ENCODE assay signal across 22 cellular contexts in genomic region chr22:28148816-28149465, GRCh38.
DNase-seq lines count a peak whose midpoint lies in the region; FAIRE-seq and TF ChIP-seq lines count a peak whose summit lies in the region.
"Had no signal": no experiment of that assay in that cellular context is flagged by ENCODE, and none has a peak within 500 bp of the region (broad histone marks: within the 10 kb centered on the region; RNA-seq: fewer than 3 reads in every experiment).

No MANE protein-coding gene starts in this region.

- 58% methylated on average over 6 of the region's 6 CpGs for WGBS in mammary epithelial cell (ENCODE audit: low coverage, missing lambda C conversion rate)

- peaks cover 19% of the 10 kb centered on the region for H3K4me1 Mint-ChIP-seq in HFFc6 (ENCODE audit: low read depth)

- peaks cover 3% of the 10 kb centered on the region for H3K4me1 ChIP-seq in mammary epithelial cell (ENCODE audit: insufficient read depth, low read length)
- peaks cover 2% of the 10 kb centered on the region for H3K4me1 ChIP-seq in keratinocyte (ENCODE audit: control insufficient read depth, extremely low read depth, insufficient read depth, low read length)
- H3K4me1 ChIP-seq in vagina, result peaks cover 21% of the 10 kb centered on the region

- BruUV-seq in mammary epithelial cell (replicated peaks; lab: Mats Ljungman, UMichigan), result no TSS peak

- TF ChIP-seq CTCF in mammary epithelial cell (conservative IDR thresholded peaks at IDR 0.05 in 1 of 2, IDR thresholded peaks at IDR 0.05 in 1 of 2; ENCODE audit: extremely low read depth in 1 of 2, insufficient read depth in 1 of 2, low read depth in 1 of 2, low read length in 2 of 2), result no peak
- TF ChIP-seq CTCF in keratinocyte (optimal IDR thresholded peaks at IDR 0.05 in 1 of 3, IDR thresholded peaks at IDR 0.05 in 1 of 3, conservative IDR thresholded peaks at IDR 0.05 in 1 of 3; ENCODE audit: extremely low read depth in 1 of 3, insufficient read depth in 2 of 3, low read length in 3 of 3), result no peak
- TF ChIP-seq CTCF in HFFc6 (IDR thresholded peaks at IDR 0.05), result no peak
- TF ChIP-seq CTCF in vagina (IDR thresholded peaks at IDR 0.05), result no peak

- TF ChIP-seq POLR2A in vagina (IDR thresholded peaks at IDR 0.05), result no peak

- H3K4me3 ChIP-seq in mammary epithelial cell (replicated peaks in 1 of 3; ENCODE audit: insufficient read depth in 1 of 3, low read depth in 2 of 3, low read length in 3 of 3), result no peak overlapping the region
- no peak overlapping the region for H3K4me3 ChIP-seq in keratinocyte (ENCODE audit: control insufficient read depth in 2 of 3, extremely low read depth in 1 of 3, insufficient read depth in 2 of 3, low read depth in 1 of 3, low read length in 3 of 3)
- H3K4me3 ChIP-seq in vagina, result no peak overlapping the region

- in situ Hi-C loops in mammary epithelial cell (cut with MboI; ENCODE audit: low sequenced_read_pairs in 2 of 2), result no loop called here

- H3K27me3 ChIP-seq in mammary epithelial cell (ENCODE audit: insufficient read depth, low read length) (no peaks in the 10 kb centered on the region), keratinocyte (ENCODE audit: control insufficient read depth, extremely low read depth, insufficient read depth, low read length) (no peaks in the 10 kb centered on the region), vagina (no peaks in the 10 kb centered on the region)

- no peaks in the 10 kb centered on the region for H3K9me3 ChIP-seq in mammary epithelial cell (replicated peaks; ENCODE audit: insufficient read depth, low read length)
- H3K9me3 ChIP-seq in keratinocyte (ENCODE audit: control insufficient read depth, low read depth, low read length), result no peaks in the 10 kb centered on the region
- H3K9me3 ChIP-seq in vagina, result no peaks in the 10 kb centered on the region

- no peak overlapping the region for H3K4me2 ChIP-seq in mammary epithelial cell (ENCODE audit: insufficient read depth, low read depth, low read length)
- no peak overlapping the region for H3K4me2 ChIP-seq in keratinocyte (ENCODE audit: control insufficient read depth, extremely low read depth, insufficient read depth, low read depth, low read length)

- FAIRE-seq in keratinocyte (lab: Jason Lieb, UNC), result peak; percentile 80
- FAIRE-seq: G401.6, GM19239 had no signal

- intact Hi-C loops in mammary epithelial cell (cut with micrococcal nuclease) (no loop called here), vagina (cut with DNase I) (no loop called here)

- no peak overlapping the region for H3K27ac Mint-ChIP-seq in HFFc6

- H3K36me3 Mint-ChIP-seq in HFFc6 (ENCODE audit: low read depth), result peaks cover 5% of the 10 kb centered on the region; the same call in 1 of the 2 replicates

- H3K9me1 ChIP-seq in keratinocyte (ENCODE audit: control insufficient read depth, extremely low read depth, insufficient read depth, low read length), result no peaks in the 10 kb centered on the region

- H3K27me3 Mint-ChIP-seq in HFFc6 (ENCODE audit: insufficient read depth), result no peaks in the 10 kb centered on the region; the same call in 1 of the 2 replicates

- H2AFZ ChIP-seq in mammary epithelial cell (ENCODE audit: low read depth, low read length), result no peak overlapping the region
- no peak overlapping the region for H2AFZ ChIP-seq in keratinocyte (ENCODE audit: control insufficient read depth, low read length)

- H3K9ac ChIP-seq in mammary epithelial cell (ENCODE audit: insufficient read depth, low read length) (no peak overlapping the region), keratinocyte (ENCODE audit: control insufficient read depth, extremely low read depth, insufficient read depth, low read length) (no peak overlapping the region)

- H3K27ac ChIP-seq in mammary epithelial cell (ENCODE audit: insufficient read depth, low read depth, low read length) (peak overlapping the region; percentile 1), keratinocyte (ENCODE audit: control insufficient read depth, insufficient read depth, low read length) (no peak overlapping the region), vagina (no peak overlapping the region)

- no peak overlapping the region; the same call in 1 of the 2 replicates for H3K4me3 Mint-ChIP-seq in HFFc6

- CTCF ChIA-PET in mammary epithelial cell (lab: Charles Lee; ENCODE audit: low non-redundant PET), result no interaction called here

- no peaks in the 10 kb centered on the region for H3K9me3 Mint-ChIP-seq in HFFc6

- dilution Hi-C loops in mammary epithelial cell (cut with HindIII; ENCODE audit: low sequenced_read_pairs), result no loop called here
- dilution Hi-C loops in keratinocyte (cut with MboI; ENCODE audit: extremely low pct_ligation_motif_present, low sequenced_read_pairs), result no loop called here

- H4K20me1 ChIP-seq in mammary epithelial cell (ENCODE audit: insufficient read depth, low read length), result no peaks in the 10 kb centered on the region
- no peaks in the 10 kb centered on the region for H4K20me1 ChIP-seq in keratinocyte (ENCODE audit: control insufficient read depth, extremely low read depth, insufficient read depth, low read length)

- H3K36me3 ChIP-seq in mammary epithelial cell (ENCODE audit: insufficient read depth, low read length) (no peaks in the 10 kb centered on the region), keratinocyte (ENCODE audit: control insufficient read depth in 2 of 2, extremely low read depth in 1 of 2, insufficient read depth in 2 of 2, low read length in 2 of 2) (no peaks in the 10 kb centered on the region), vagina (no peaks in the 10 kb centered on the region)

- H3K79me2 ChIP-seq in mammary epithelial cell (ENCODE audit: insufficient read depth, low read length) (no peaks in the 10 kb centered on the region), keratinocyte (ENCODE audit: control insufficient read depth, insufficient read depth, low read length) (no peaks in the 10 kb centered on the region)

- DNase-seq in ELR (ENCODE audit: low read depth) (peak; percentile 43), NCI-H69 (lab: John Stamatoyannopoulos, UW) (peak; percentile 24), mammary epithelial cell (peak; percentile 82), keratinocyte (ENCODE audit: low read depth, low spot score) (peak; percentile 48), HFFc6 (no peak), vagina (ENCODE audit: extremely low spot score in 2 of 2) (no peak), mesenteric fat pad (ENCODE audit: low spot score) (no peak), HPDE6-E6E7 (ENCODE audit: extremely low spot score) (no peak)
- DNase-seq: 8988T, COR-L47, DMS 273 treated with DMSO at 0.1 percent for 48 hours, DND-41, GOT3, KG1, NCI-H1048, NCI-H1436 treated with DMSO at 0.1 percent for 48 hours, NCI-H2029 treated with DMSO at 0.1 percent for 48 hours, NCI-H2171 treated with DMSO at 0.1 percent for 48 hours, NCI-H446, NCI-H526 treated with DMSO at 0.1 percent for 48 hours had no signal

Comparison
In these comparisons a context has a peak if more than half of its experiments do, and no peak if none do; other contexts are left out.
1. DNase-seq: peak in ELR (single experiment), NCI-H69 (single experiment), mammary epithelial cell (single experiment) and keratinocyte (single experiment); none in HFFc6 (single experiment), vagina (0 of 2), mesenteric fat pad (single experiment) and HPDE6-E6E7 (single experiment).